Comparison of ENCODE assay signal across 22 cellular contexts in the genomic region with DNA sequence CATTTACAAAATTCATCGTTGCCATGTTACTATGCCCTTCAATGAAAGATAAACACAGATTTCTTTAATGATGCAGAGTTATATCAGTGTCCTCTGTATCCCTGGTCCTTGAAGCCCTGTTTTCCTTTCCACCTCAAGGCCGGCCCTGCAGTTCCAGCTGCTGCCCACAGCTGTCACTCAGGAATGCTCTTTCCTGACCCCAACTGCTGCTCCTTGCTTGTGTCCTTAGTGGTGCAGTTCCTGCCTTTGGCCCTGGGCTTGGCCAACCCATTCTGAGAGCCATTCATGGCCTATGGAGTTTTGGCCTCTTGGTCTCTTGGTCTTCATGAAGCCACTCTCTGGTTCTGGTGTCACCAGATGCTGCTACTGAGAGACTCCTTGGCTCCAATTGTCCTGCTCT.
"Had no signal": no experiment of that assay in that cellular context is flagged by ENCODE, and none has a peak within 500 bp of the region (broad histone marks: within the 10 kb centered on the region; RNA-seq: fewer than 3 reads in every experiment).

No MANE protein-coding gene starts in this region.

- H3K9me3 ChIP-seq: breast epithelium, Peyer's patch had no signal

- H3K9me3 Mint-ChIP-seq: activated naive CD4-positive, alpha-beta T cell treated with anti-CD3 and anti-CD28 coated beads, Interleukin-2, amount 50 U/mL, for 24 hours; T-helper 1 cell treated with Interleukin-12 subunit alpha and Interleukin-12 subunit beta and Interleukin-4 antibody, amounts not matched to agents 30 μg/mL and 1 μg/mL, for 36 hours had no signal

- H3K4me3 ChIP-seq: breast epithelium, Peyer's patch had no signal

- DNase-seq: activated CD4-positive, alpha-beta T cell treated with anti-CD3 and anti-CD28 coated beads for 48 hours; activated CD4-positive, alpha-beta T cell treated with anti-CD3 and anti-CD28 coated beads, Interleukin-2, amount 50 U/mL, for 4 hours; activated CD4-positive, CD25-positive, alpha-beta regulatory T cell treated with anti-CD3 and anti-CD28 coated beads, Interleukin-2, amount 50 U/mL, for 72 hours; activated CD8-positive, alpha-beta memory T cell treated with anti-CD3 and anti-CD28 coated beads, Interleukin-2, amount 50 U/mL, for 48 hours; activated CD8-positive, alpha-beta T cell treated with anti-CD3 and anti-CD28 coated beads, Interleukin-2, amount 10 ng/mL, durations not matched to agents 7 days and 5 days; activated naive CD4-positive, alpha-beta T cell; activated T-cell treated with anti-CD3 and anti-CD28 coated beads, Interleukin-2, amount 50 U/mL, for 1 hour; aorta; caudate nucleus; Kasumi-1; NCI-H1105 treated with DMSO at 0.1 percent for 48 hours; NCI-H146; NCI-H187 treated with DMSO at 0.1 percent for 48 hours; NCI-H2081 treated with DMSO at 0.1 percent for 48 hours; NCI-H446; NCI-H524 treated with DMSO at 0.1 percent for 48 hours; NCI-H82; Peyer's patch; SHP77 treated with DMSO at 0.1 percent for 48 hours had no signal

- ATAC-seq: activated CD8-positive, alpha-beta T cell treated with anti-CD3 and anti-CD28 coated beads, Interleukin-2, amount 10 ng/mL, durations not matched to agents 7 days and 5 days had no signal

- H3K4me3 Mint-ChIP-seq: activated CD8-positive, alpha-beta T cell treated with anti-CD3 and anti-CD28 coated beads, Interleukin-2, amount 10 ng/mL, durations not matched to agents 7 days and 5 days; activated naive CD4-positive, alpha-beta T cell treated with anti-CD3 and anti-CD28 coated beads, Interleukin-2, amount 50 U/mL, for 24 hours; T-helper 1 cell treated with Interleukin-12 subunit alpha and Interleukin-12 subunit beta and Interleukin-4 antibody, amounts not matched to agents 30 μg/mL and 1 μg/mL, for 36 hours had no signal

- H3K4me1 ChIP-seq: breast epithelium, Peyer's patch had no signal

- H3K27me3 ChIP-seq: breast epithelium, Peyer's patch had no signal

- H3K27ac ChIP-seq: breast epithelium, Peyer's patch had no signal

- H3K36me3 Mint-ChIP-seq: activated naive CD4-positive, alpha-beta T cell treated with anti-CD3 and anti-CD28 coated beads, Interleukin-2, amount 50 U/mL, for 24 hours had no signal

- H3K27ac Mint-ChIP-seq: activated CD8-positive, alpha-beta T cell treated with anti-CD3 and anti-CD28 coated beads, Interleukin-2, amount 10 ng/mL, durations not matched to agents 7 days and 5 days; activated naive CD4-positive, alpha-beta T cell treated with anti-CD3 and anti-CD28 coated beads, Interleukin-2, amount 50 U/mL, for 24 hours; T-helper 1 cell treated with Interleukin-12 subunit alpha and Interleukin-12 subunit beta and Interleukin-4 antibody, amounts not matched to agents 30 μg/mL and 1 μg/mL, for 36 hours had no signal

- H3K4me1 Mint-ChIP-seq: activated naive CD4-positive, alpha-beta T cell treated with anti-CD3 and anti-CD28 coated beads, Interleukin-2, amount 50 U/mL, for 24 hours had no signal

- H3K36me3 ChIP-seq: breast epithelium, Peyer's patch had no signal
